In genomic region chr9:75164573-75164972, GRCh38 we compare ENCODE assay signal across 26 cellular contexts.
"Had no signal": no experiment of that assay in that cellular context is flagged by ENCODE, and none has a peak within 500 bp of the region (broad histone marks: within the 10 kb centered on the region; RNA-seq: fewer than 3 reads in every experiment).

No MANE protein-coding gene starts in this region.

- H3K36me3 ChIP-seq: colonic mucosa, prostate gland had no signal

- FAIRE-seq: endothelial cell of umbilical vein, urothelium cell line had no signal

- H3K27me3 ChIP-seq: colonic mucosa, esophagus muscularis mucosa, foreskin keratinocyte, neural progenitor cell, right atrium auricular region, sigmoid colon, spleen, testis, tibial nerve, upper lobe of left lung had no signal

- H3K27ac ChIP-seq: colonic mucosa, esophagus muscularis mucosa, foreskin keratinocyte, lower lobe of right lung, neural progenitor cell, parathyroid adenoma, prostate gland, right atrium auricular region, sigmoid colon, spleen, testis, tibial nerve, upper lobe of left lung had no signal

- H3K9me3 ChIP-seq: colonic mucosa, lower lobe of right lung, prostate gland, testis, upper lobe of left lung had no signal

- H3K79me2 ChIP-seq: parathyroid adenoma had no signal

- H3K4me2 ChIP-seq: neural progenitor cell had no signal

- H3K4me1 ChIP-seq: colonic mucosa, esophagus muscularis mucosa, lower lobe of right lung, neural progenitor cell, parathyroid adenoma, prostate gland, right atrium auricular region, sigmoid colon, spleen, testis, tibial nerve had no signal

- H3K4me3 ChIP-seq: colonic mucosa, esophagus muscularis mucosa, lower lobe of right lung, neural progenitor cell, prostate gland, right atrium auricular region, sigmoid colon, spleen, testis, tibial nerve, upper lobe of left lung had no signal

- DNase-seq: colonic mucosa; effector CD8-positive, alpha-beta T cell; endodermal cell; foreskin keratinocyte; glutamatergic neuron; hypothalamus; immature natural killer cell; islet precursor cell; left ventricle myocardium superior; lower lobe of right lung; sigmoid colon; spleen; stimulated activated CD4-positive, alpha-beta T cell treated with anti-CD3 and anti-CD28 coated beads, Interleukin-4, amount 100 ng/mL, for 4 hours; stimulated activated naive CD8-positive, alpha-beta T cell treated with anti-CD3 and anti-CD28 coated beads, Interleukin-15, Interleukin-2, amounts not matched to agents 100 U/mL and 50 U/mL, for 24 hours; substantia nigra; testis; upper lobe of left lung had no signal

- H2AFZ ChIP-seq: neural progenitor cell, parathyroid adenoma had no signal

- ATAC-seq: foreskin keratinocyte; left ventricle myocardium superior; lower lobe of right lung; stimulated activated memory B cell treated with anti-CD40 and anti-IgM and Interleukin-4, amounts not matched to agents 10 μg/mL and 1 μg/mL and 100 μg/mL, for 72 hours; stimulated activated naive CD8-positive, alpha-beta T cell treated with anti-CD3 and anti-CD28 coated beads, Interleukin-15, Interleukin-2, amounts not matched to agents 100 U/mL and 50 U/mL, for 24 hours had no signal

- H3K9ac ChIP-seq: neural progenitor cell, parathyroid adenoma had no signal
